Comparison of ENCODE assay signal across 23 cellular contexts in the genomic region with DNA sequence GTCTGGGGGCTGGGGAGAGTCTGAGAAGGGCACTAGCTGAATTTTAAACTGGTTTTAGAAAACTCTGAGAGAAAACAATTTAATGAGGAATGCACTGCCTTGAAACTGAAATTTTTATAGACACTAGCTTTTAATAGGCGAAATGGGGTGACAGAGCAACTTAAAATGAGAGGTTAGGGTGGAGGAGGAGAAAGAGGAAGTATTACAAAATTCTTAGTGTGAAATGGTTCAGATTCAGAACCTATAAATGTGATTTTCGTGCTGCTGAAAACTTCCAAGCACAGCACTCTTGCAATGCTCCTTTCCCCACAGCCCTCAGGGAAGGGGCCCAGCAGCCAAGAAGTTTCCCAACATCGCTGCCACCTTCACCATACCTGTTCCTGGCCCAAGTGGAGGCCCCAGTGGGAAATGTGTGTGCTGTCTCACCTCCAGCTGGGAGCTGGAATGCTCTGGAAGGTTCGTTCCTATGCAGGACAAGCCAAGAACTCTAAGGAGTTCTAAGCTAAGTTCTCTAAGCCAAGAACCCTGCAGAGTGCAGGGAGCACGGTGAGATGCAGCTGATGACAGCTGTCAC.
DNase-seq lines count a peak whose midpoint lies in the region; TF ChIP-seq lines count a peak whose summit lies in the region.
"Had no signal": no experiment of that assay in that cellular context is flagged by ENCODE, and none has a peak within 500 bp of the region (broad histone marks: within the 10 kb centered on the region; RNA-seq: fewer than 3 reads in every experiment).

No MANE protein-coding gene starts in this region.

- H3K4me1 Mint-ChIP-seq in MCF 10A (ENCODE audit: insufficient read depth, unreplicated experiment), result peaks cover 7% of the 10 kb centered on the region

- H3K36me3 Mint-ChIP-seq in MCF 10A (ENCODE audit: insufficient read depth, unreplicated experiment), result peaks cover 6% of the 10 kb centered on the region

- no peak overlapping the region for H3K4me3 Mint-ChIP-seq in MCF 10A (ENCODE audit: unreplicated experiment)
- H3K4me3 Mint-ChIP-seq: activated T-cell treated with anti-CD3 and anti-CD28 coated beads, Interleukin-2, amount 50 U/mL, for 24 hours; CD4-positive, alpha-beta T cell; stimulated activated naive CD8-positive, alpha-beta T cell treated with anti-CD3 and anti-CD28 coated beads, Interleukin-15, Interleukin-2, amounts not matched to agents 100 ng/mL and 50 ng/mL, for 24 hours had no signal

- DNase-seq in MCF 10A (ENCODE audit: unreplicated experiment), result peak; percentile 14
- no peak for DNase-seq in mammary epithelial cell
- DNase-seq in NB4 (ENCODE audit: low read depth), result peak; percentile 61
- DNase-seq in UCSD-AML1 (lab: John Stamatoyannopoulos, UW; ENCODE audit: unreplicated experiment), result peak; percentile 8
- no peak for DNase-seq in ACHN
- DNase-seq in WERI-Rb-1, result no peak
- DNase-seq in NCI-H146 (lab: John Stamatoyannopoulos, UW), result no peak
- DNase-seq in NCI-H187 (lab: John Stamatoyannopoulos, UW), result no peak
- DNase-seq: activated CD8-positive, alpha-beta memory T cell treated with anti-CD3 and anti-CD28 coated beads for 24 hours; activated naive CD4-positive, alpha-beta T cell; activated T-cell treated with anti-CD3 and anti-CD28 coated beads, Interleukin-2, amount 50 U/mL, for 24 hours; CD4-positive, alpha-beta T cell; esophagus squamous epithelium; kidney glomerular epithelial cell; NCI-H446 treated with DMSO at 0.1 percent for 48 hours; ovary; SK-N-SH; stimulated activated CD4-positive, alpha-beta T cell treated with anti-CD3 and anti-CD28 coated beads, Interleukin-4, amount 100 ng/mL, for 24 hours; T-helper 9 cell; thyroid gland had no signal

- TF ChIP-seq CTCF in MCF 10A (IDR thresholded peaks at IDR 0.05; ENCODE audit: unreplicated experiment) (no peak), mammary epithelial cell (conservative IDR thresholded peaks at IDR 0.05 in 1 of 2, IDR thresholded peaks at IDR 0.05 in 1 of 2; ENCODE audit: extremely low read depth in 1 of 2, insufficient read depth in 1 of 2, low read depth in 1 of 2, low read length in 2 of 2) (no peak), NB4 (IDR thresholded peaks at IDR 0.05; ENCODE audit: low read depth, low read length) (no peak), WERI-Rb-1 (IDR thresholded peaks at IDR 0.05; ENCODE audit: low read depth, low read length) (no peak)

- no peak overlapping the region for H3K9ac ChIP-seq in mammary epithelial cell (ENCODE audit: insufficient read depth, low read length)
- H3K9ac ChIP-seq: SK-N-SH had no signal

- no peaks in the 10 kb centered on the region for H4K20me1 ChIP-seq in mammary epithelial cell (ENCODE audit: insufficient read depth, low read length)

- dilution Hi-C loops in mammary epithelial cell (cut with HindIII; ENCODE audit: low sequenced_read_pairs), result no loop called here

- 41% methylated on average over 5 of the region's 5 CpGs for WGBS in mammary epithelial cell (ENCODE audit: low coverage, missing lambda C conversion rate)

- intact Hi-C loops in MCF 10A (cut with micrococcal nuclease), result no loop called here
- intact Hi-C loops in mammary epithelial cell (cut with micrococcal nuclease), result no loop called here

- H3K36me3 ChIP-seq in mammary epithelial cell (ENCODE audit: insufficient read depth, low read length) (no peaks in the 10 kb centered on the region), WERI-Rb-1 (no peaks in the 10 kb centered on the region)
- H3K36me3 ChIP-seq: HAP-1, ovary, thyroid gland had no signal

- POLR2A ChIA-PET in MCF 10A (lab: Yijun Ruan, JAX), result interaction anchor here (1.2 kb wide), 1 partner anchor 9 kb away, joined by 3 read pairs; no protein-coding TSS in a partner anchor

- no peaks in the 10 kb centered on the region for H3K9me3 Mint-ChIP-seq in MCF 10A (ENCODE audit: unreplicated experiment)
- H3K9me3 Mint-ChIP-seq: activated T-cell treated with anti-CD3 and anti-CD28 coated beads, Interleukin-2, amount 50 U/mL, for 24 hours; stimulated activated naive CD8-positive, alpha-beta T cell treated with anti-CD3 and anti-CD28 coated beads, Interleukin-15, Interleukin-2, amounts not matched to agents 100 ng/mL and 50 ng/mL, for 24 hours had no signal

- CTCF ChIA-PET in MCF 10A (lab: Yijun Ruan, JAX) (interaction anchor here (0.7 kb wide), 1 partner anchor 1173 kb away, joined by 3 read pairs; no protein-coding TSS in a partner anchor), mammary epithelial cell (lab: Charles Lee; ENCODE audit: low non-redundant PET) (interaction anchor here (0.7 kb wide), 1 partner anchor 52 kb away, joined by 3 read pairs; no protein-coding TSS in a partner anchor)

- TF ChIP-seq POLR2A in NB4 (IDR thresholded peaks at IDR 0.05; ENCODE audit: extremely low read depth, insufficient read length), result no peak

- H2AFZ ChIP-seq in mammary epithelial cell (ENCODE audit: low read depth, low read length), result no peak overlapping the region

- H3K27me3 Mint-ChIP-seq in MCF 10A (ENCODE audit: insufficient read depth, unreplicated experiment), result no peaks in the 10 kb centered on the region
- H3K27me3 Mint-ChIP-seq: activated T-cell treated with anti-CD3 and anti-CD28 coated beads, Interleukin-2, amount 50 U/mL, for 24 hours; CD4-positive, alpha-beta T cell; stimulated activated naive CD8-positive, alpha-beta T cell treated with anti-CD3 and anti-CD28 coated beads, Interleukin-15, Interleukin-2, amounts not matched to agents 100 ng/mL and 50 ng/mL, for 24 hours had no signal

- H3K4me3 ChIP-seq in mammary epithelial cell (replicated peaks in 1 of 3; ENCODE audit: insufficient read depth in 1 of 3, low read depth in 2 of 3, low read length in 3 of 3) (no peak overlapping the region), NB4 (ENCODE audit: low read depth, low read length) (no peak overlapping the region), WERI-Rb-1 (ENCODE audit: low read depth, low read length) (no peak overlapping the region)
- H3K4me3 ChIP-seq: esophagus squamous epithelium, gastroesophageal sphincter, HAP-1, ovary, thyroid gland had no signal

- no peak overlapping the region for H3K27ac ChIP-seq in mammary epithelial cell (ENCODE audit: insufficient read depth, low read depth, low read length)
- no peak overlapping the region for H3K27ac ChIP-seq in WERI-Rb-1
- H3K27ac ChIP-seq: esophagus squamous epithelium, gastroesophageal sphincter, ovary, thyroid gland had no signal

- no peak overlapping the region for H3K4me2 ChIP-seq in mammary epithelial cell (ENCODE audit: insufficient read depth, low read depth, low read length)
- H3K4me2 ChIP-seq: SK-N-SH had no signal

- in situ Hi-C loops in mammary epithelial cell (cut with MboI; ENCODE audit: low sequenced_read_pairs in 2 of 2), result no loop called here
- in situ Hi-C loops in ACHN (cut with HindIII; ENCODE audit: low pct_ligation_motif_present, low pct_unique_long_range_greater_than_20kb, low sequenced_read_pairs), result no loop called here

- H3K4me1 ChIP-seq in mammary epithelial cell (ENCODE audit: insufficient read depth, low read length), result peaks cover 2% of the 10 kb centered on the region
- H3K4me1 ChIP-seq: HAP-1, thyroid gland had no signal

- no peak overlapping the region for H3K27ac Mint-ChIP-seq in MCF 10A (ENCODE audit: low read depth, unreplicated experiment)
- H3K27ac Mint-ChIP-seq: activated T-cell treated with anti-CD3 and anti-CD28 coated beads, Interleukin-2, amount 50 U/mL, for 24 hours; CD4-positive, alpha-beta T cell; stimulated activated naive CD8-positive, alpha-beta T cell treated with anti-CD3 and anti-CD28 coated beads, Interleukin-15, Interleukin-2, amounts not matched to agents 100 ng/mL and 50 ng/mL, for 24 hours had no signal

- H3K27me3 ChIP-seq in mammary epithelial cell (ENCODE audit: insufficient read depth, low read length), result no peaks in the 10 kb centered on the region
- H3K27me3 ChIP-seq in WERI-Rb-1 (ENCODE audit: insufficient read depth, low read depth, severe bottlenecking), result no peaks in the 10 kb centered on the region
- H3K27me3 ChIP-seq: esophagus squamous epithelium, gastroesophageal sphincter, ovary, thyroid gland had no signal

- no peaks in the 10 kb centered on the region for H3K79me2 ChIP-seq in mammary epithelial cell (ENCODE audit: insufficient read depth, low read length)

- H3K9me3 ChIP-seq in mammary epithelial cell (replicated peaks; ENCODE audit: insufficient read depth, low read length) (no peaks in the 10 kb centered on the region), WERI-Rb-1 (ENCODE audit: severe bottlenecking) (no peaks in the 10 kb centered on the region)
- H3K9me3 ChIP-seq: esophagus squamous epithelium, gastroesophageal sphincter, HAP-1, ovary, SK-N-SH, thyroid gland had no signal

- BruUV-seq in MCF 10A (replicated peaks; lab: Mats Ljungman, UMichigan) (no TSS peak), mammary epithelial cell (replicated peaks; lab: Mats Ljungman, UMichigan) (no TSS peak)

Comparison
In these comparisons a context has a peak if more than half of its experiments do, and no peak if none do; other contexts are left out.
1. DNase-seq: peak in MCF 10A (single experiment), NB4 (single experiment) and UCSD-AML1 (single experiment); none in mammary epithelial cell (single experiment), ACHN (single experiment), WERI-Rb-1 (single experiment), NCI-H146 (single experiment) and NCI-H187 (0 of 2).